Comparison of ENCODE assay signal across 12 cellular contexts in the genomic region with DNA sequence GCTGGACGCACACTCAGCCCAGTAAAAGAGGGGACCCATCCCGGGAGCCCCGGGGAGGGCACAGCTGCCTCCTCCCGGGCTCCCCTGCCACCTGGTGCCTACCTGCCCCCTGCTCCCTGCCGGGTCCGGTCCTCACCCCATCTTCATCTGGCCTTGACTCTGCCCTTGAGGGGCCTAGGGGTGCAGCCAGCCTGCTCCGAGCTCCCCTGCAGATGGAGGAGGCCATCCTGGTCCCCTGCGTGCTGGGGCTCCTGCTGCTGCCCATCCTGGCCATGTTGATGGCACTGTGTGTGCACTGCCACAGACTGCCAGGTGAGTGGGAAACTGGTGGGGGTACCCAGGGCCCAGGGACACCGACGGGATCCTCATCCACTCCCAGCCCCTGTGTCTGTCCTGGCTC. TPM values are rescaled to one million over a fixed set of nuclear protein-coding genes. Genes with fewer than 3 reads are reported as not detected.
A peak's percentile ranks its signal among the peaks of the same experiment; 100 is the strongest.
DNase-seq lines count a peak whose midpoint lies in the region; ATAC-seq and TF ChIP-seq lines count a peak whose summit lies in the region.
"Had no signal": no experiment of that assay in that cellular context is flagged by ENCODE, and none has a peak within 500 bp of the region (broad histone marks: within the 10 kb centered on the region; RNA-seq: fewer than 3 reads in every experiment).

No MANE protein-coding gene starts in this region.

- DNase-seq in activated CD8-positive, alpha-beta memory T cell treated with anti-CD3 and anti-CD28 coated beads, Interleukin-2, amount 10 ng/mL, durations not matched to agents 7 days and 5 days = peak; percentile 55
- no peak for DNase-seq in activated CD8-positive, alpha-beta memory T cell treated with anti-CD3 and anti-CD28 coated beads for 24 hours
- no peak for DNase-seq in activated B cell treated with CpG ODN at 0.5 μM for 24 hours
- peak in 1 of 3 donors; percentile 19 for DNase-seq in right lobe of liver
- no peak for DNase-seq in H4 (ENCODE audit: low spot score)
- no peak for DNase-seq in GM10248 (ENCODE audit: extremely low spot score)
- DNase-seq: endodermal cell had no signal

- CTCF ChIA-PET in activated CD8-positive, alpha-beta memory T cell treated with anti-CD3 and anti-CD28 coated beads, Interleukin-2, amount 10 ng/mL, durations not matched to agents 7 days and 5 days (lab: Charles Lee) = interaction anchor here (1.1 to 4.8 kb wide), 4 partner anchors 8 to 22 kb away, joined by 4 to 27 read pairs (median 11); partner anchors contain the start of gene SPNS1
- CTCF ChIA-PET in activated B cell treated with CpG ODN at 0.5 μM for 24 hours (lab: Charles Lee) (no interaction called here), GM10248 (lab: Yijun Ruan, JAX) (interaction anchor here (3.8 kb wide), 1 partner anchor 11 kb away, joined by 16 read pairs; the partner anchor contains the start of gene SPNS1)

- H3K27ac Mint-ChIP-seq in activated CD8-positive, alpha-beta memory T cell treated with anti-CD3 and anti-CD28 coated beads, Interleukin-2, amount 10 ng/mL, durations not matched to agents 7 days and 5 days = peak overlapping the region; percentile 98
- no peak overlapping the region for H3K27ac Mint-ChIP-seq in activated B cell treated with CpG ODN at 0.5 μM for 24 hours
- H3K27ac Mint-ChIP-seq: endodermal cell had no signal

- H3K36me3 ChIP-seq in right lobe of liver (peaks cover 0 to 29% (median 5%) of the 10 kb centered on the region in 4 donors), thymus (ENCODE audit: control insufficient read depth, insufficient read depth) (peaks cover 78% of the 10 kb centered on the region)

- H3K4me1 ChIP-seq in right lobe of liver = no peaks in the 10 kb centered on the region
- peaks cover 40% of the 10 kb centered on the region for H3K4me1 ChIP-seq in thymus (ENCODE audit: control insufficient read depth, insufficient read depth, low read length)

- peak overlapping the region; percentile 100 for H3K4me3 Mint-ChIP-seq in activated CD8-positive, alpha-beta memory T cell treated with anti-CD3 and anti-CD28 coated beads, Interleukin-2, amount 10 ng/mL, durations not matched to agents 7 days and 5 days
- H3K4me3 Mint-ChIP-seq in activated B cell treated with CpG ODN at 0.5 μM for 24 hours = peak overlapping the region; percentile 41
- H3K4me3 Mint-ChIP-seq: endodermal cell had no signal

- peak; percentile 28 for ATAC-seq in activated CD8-positive, alpha-beta memory T cell treated with anti-CD3 and anti-CD28 coated beads, Interleukin-2, amount 10 ng/mL, durations not matched to agents 7 days and 5 days
- no peak for ATAC-seq in activated B cell treated with CpG ODN at 0.5 μM for 24 hours (ENCODE audit: low read depth)
- ATAC-seq in right lobe of liver = peak in 3 of 4 donors; percentile 3 to 13 (median 9)
- no peak for ATAC-seq in GM21576 (IDR thresholded peaks at IDR 0.05; ENCODE audit: unreplicated experiment)

- intact Hi-C loops in activated B cell treated with CpG ODN at 0.5 μM for 24 hours (cut with micrococcal nuclease) = no loop called here
- intact Hi-C loops in right lobe of liver (cut with DNase I) = no loop called here

- no peaks in the 10 kb centered on the region for H3K27me3 Mint-ChIP-seq in activated CD8-positive, alpha-beta memory T cell treated with anti-CD3 and anti-CD28 coated beads, Interleukin-2, amount 10 ng/mL, durations not matched to agents 7 days and 5 days
- H3K27me3 Mint-ChIP-seq in activated B cell treated with CpG ODN at 0.5 μM for 24 hours = no peaks in the 10 kb centered on the region

- H3K27me3 ChIP-seq in right lobe of liver (no peaks in the 10 kb centered on the region), thymus (ENCODE audit: control insufficient read depth, insufficient read depth) (no peaks in the 10 kb centered on the region)
- H3K27me3 ChIP-seq: hepatocyte had no signal

- TF ChIP-seq CTCF in activated B cell treated with CpG ODN at 0.5 μM for 24 hours (IDR thresholded peaks at IDR 0.05) = no peak
- TF ChIP-seq CTCF in right lobe of liver (IDR thresholded peaks at IDR 0.05) = no peak
- no peak for TF ChIP-seq CTCF in GM10248 (IDR thresholded peaks at IDR 0.05; ENCODE audit: control extremely low read depth, extremely low read depth, low read depth, missing control alignments)

- H3K4me3 ChIP-seq in right lobe of liver = peak overlapping the region in 1 of 3 donors; percentile 10
- H3K4me3 ChIP-seq in thymus (ENCODE audit: low read length) = peak overlapping the region; percentile 96
- H3K4me3 ChIP-seq: hepatocyte had no signal

- peaks cover 49% of the 10 kb centered on the region for H3K4me1 Mint-ChIP-seq in activated CD8-positive, alpha-beta memory T cell treated with anti-CD3 and anti-CD28 coated beads, Interleukin-2, amount 10 ng/mL, durations not matched to agents 7 days and 5 days
- H3K4me1 Mint-ChIP-seq in activated B cell treated with CpG ODN at 0.5 μM for 24 hours = peaks cover 13% of the 10 kb centered on the region
- H3K4me1 Mint-ChIP-seq: endodermal cell had no signal

- H3K27ac ChIP-seq in right lobe of liver (no peak overlapping the region), thymus (ENCODE audit: low read depth) (peak overlapping the region; percentile 84)
- H3K27ac ChIP-seq: hepatocyte, RWPE1 had no signal

- peaks cover 5% of the 10 kb centered on the region for H3K9me3 Mint-ChIP-seq in activated CD8-positive, alpha-beta memory T cell treated with anti-CD3 and anti-CD28 coated beads, Interleukin-2, amount 10 ng/mL, durations not matched to agents 7 days and 5 days (ENCODE audit: low read depth)
- peaks cover 7% of the 10 kb centered on the region for H3K9me3 Mint-ChIP-seq in activated B cell treated with CpG ODN at 0.5 μM for 24 hours

- TF ChIP-seq POLR2A in right lobe of liver (IDR thresholded peaks at IDR 0.05) = no peak

- H3K36me3 Mint-ChIP-seq in activated CD8-positive, alpha-beta memory T cell treated with anti-CD3 and anti-CD28 coated beads, Interleukin-2, amount 10 ng/mL, durations not matched to agents 7 days and 5 days = peaks cover 69% of the 10 kb centered on the region
- peaks cover 57% of the 10 kb centered on the region for H3K36me3 Mint-ChIP-seq in activated B cell treated with CpG ODN at 0.5 μM for 24 hours (ENCODE audit: low read depth)

- POLR2A ChIA-PET in activated B cell treated with CpG ODN at 0.5 μM for 24 hours (lab: Charles Lee) = interaction anchor here (0.7 to 1.7 kb wide), 3 partner anchors 9 to 11 kb away, joined by 3 to 6 read pairs (median 4); partner anchors contain the start of gene SPNS1
- POLR2A ChIA-PET in GM10248 (lab: Yijun Ruan, JAX) = no interaction called here

- no CpG with 5 or more reads among the region's 10 CpGs for WGBS in right lobe of liver (ENCODE audit: insufficient coverage, low coverage, low lambda C conversion rate, missing lambda C conversion rate)
- WGBS in thymus = 6% methylated on average over 10 of the region's 10 CpGs

- H3K9me3 ChIP-seq in right lobe of liver (no peaks in the 10 kb centered on the region), thymus (ENCODE audit: control insufficient read depth) (peaks cover 3% of the 10 kb centered on the region)

RNA-seq across cellular contexts. Expression of gene LAT, which starts 0.4 kb away (rescaled TPM):
- 100 to 1,000 TPM; 200 to 236 TPM for total RNA-seq in activated CD8-positive, alpha-beta memory T cell treated with anti-CD3 and anti-CD28 coated beads, Interleukin-2, amount 10 ng/mL, durations not matched to agents 7 days and 5 days
- total RNA-seq in activated B cell treated with CpG ODN at 0.5 μM for 24 hours (3.8 and 6.2 TPM in 2 replicates), right lobe of liver (1 to 10 TPM; 1.8 to 5.2 (median 3.1) TPM)
- 239 TPM for polyA plus RNA-seq in thymus
- 0.29 and 0.50 TPM in 2 replicates for total RNA-seq in H4 (2014; rRNA removed; shearing (Covaris generic))

RNA-seq across cellular contexts. Expression of gene SPNS1, which starts 10.6 kb away (rescaled TPM):
- 10 to 100 TPM; 22.1 to 27.6 TPM for total RNA-seq in activated CD8-positive, alpha-beta memory T cell treated with anti-CD3 and anti-CD28 coated beads, Interleukin-2, amount 10 ng/mL, durations not matched to agents 7 days and 5 days
- 26.6 and 29.2 TPM in 2 replicates for total RNA-seq in activated B cell treated with CpG ODN at 0.5 μM for 24 hours
- 10 to 100 TPM; 13.7 to 21.2 (median 17.7) TPM for total RNA-seq in right lobe of liver
- 75.1 TPM for polyA plus RNA-seq in thymus
- 16.6 and 22.1 TPM in 2 replicates for total RNA-seq in H4 (2014; rRNA removed; shearing (Covaris generic))

RNA-seq across cellular contexts. Expression of gene NFATC2IP, which starts 34.5 kb away (rescaled TPM):
- total RNA-seq in activated CD8-positive, alpha-beta memory T cell treated with anti-CD3 and anti-CD28 coated beads, Interleukin-2, amount 10 ng/mL, durations not matched to agents 7 days and 5 days = 100 to 1,000 TPM; 120 to 133 TPM
- total RNA-seq in activated B cell treated with CpG ODN at 0.5 μM for 24 hours = 62.9 and 85.7 TPM in 2 replicates
- 10 to 100 TPM; 10.3 to 16.5 (median 13.1) TPM for total RNA-seq in right lobe of liver
- polyA plus RNA-seq in thymus = 49.1 TPM
- 9.9 and 12.7 TPM in 2 replicates for total RNA-seq in H4 (2014; rRNA removed; shearing (Covaris generic))

RNA-seq across cellular contexts. Expression of gene CD19, which starts 53.4 kb away (rescaled TPM):
- total RNA-seq in activated CD8-positive, alpha-beta memory T cell treated with anti-CD3 and anti-CD28 coated beads, Interleukin-2, amount 10 ng/mL, durations not matched to agents 7 days and 5 days = not detected
- total RNA-seq in activated B cell treated with CpG ODN at 0.5 μM for 24 hours (295 and 316 TPM in 2 replicates), right lobe of liver (under 1 TPM in 1 of 6 experiments, not detected in 5; 0.10 TPM)
- 16.9 TPM for polyA plus RNA-seq in thymus
- not detected in 2 replicates for total RNA-seq in H4 (2014; rRNA removed; shearing (Covaris generic))
- total RNA-seq: endodermal cell, hepatocyte had no signal
- polyA plus RNA-seq: AG04450, hepatocyte had no signal

Comparison
In these comparisons a context has a peak if more than half of its experiments do, and no peak if none do; other contexts are left out.
1. ATAC-seq: peak in activated CD8-positive, alpha-beta memory T cell treated with anti-CD3 and anti-CD28 coated beads, Interleukin-2, amount 10 ng/mL, durations not matched to agents 7 days and 5 days (single experiment) and right lobe of liver (3 of 4); none in activated B cell treated with CpG ODN at 0.5 μM for 24 hours (single experiment) and GM21576 (single experiment).
2. RNA of gene LAT, which starts 0.4 kb away (total RNA-seq): 200 to 236 TPM in activated CD8-positive, alpha-beta memory T cell treated with anti-CD3 and anti-CD28 coated beads, Interleukin-2, amount 10 ng/mL, durations not matched to agents 7 days and 5 days; 3.8 to 6.2 TPM in activated B cell treated with CpG ODN at 0.5 μM for 24 hours, 1.8 to 5.2 TPM in right lobe of liver and 0.29 to 0.50 TPM in H4; every median in the first group is over 10 times any median in the second.